ENCODE assay signal across 10 cellular contexts in genomic region chrX:1593286-1594271, GRCh38. TPM values are rescaled to one million over a fixed set of nuclear protein-coding genes. Genes with fewer than 3 reads are reported as not detected.
A peak's percentile ranks its signal among the peaks of the same experiment; 100 is the strongest.
DNase-seq lines count a peak whose midpoint lies in the region; ATAC-seq and TF ChIP-seq lines count a peak whose summit lies in the region.
"Had no signal": no experiment of that assay in that cellular context is flagged by ENCODE, and none has a peak within 500 bp of the region (broad histone marks: within the 10 kb centered on the region; RNA-seq: fewer than 3 reads in every experiment).

No MANE protein-coding gene starts in this region.

- H3K9me3 Mint-ChIP-seq in T-helper 1 cell treated with Interleukin-12 subunit alpha and Interleukin-12 subunit beta and Interleukin-4 antibody, amounts not matched to agents 30 μg/mL and 1 μg/mL, for 36 hours, result no peaks in the 10 kb centered on the region
- no peaks in the 10 kb centered on the region for H3K9me3 Mint-ChIP-seq in activated CD8-positive, alpha-beta T cell treated with anti-CD3 and anti-CD28 coated beads for 36 hours

- H3K36me3 ChIP-seq in hepatocyte (replicated peaks; ENCODE audit: insufficient read depth, low read depth), result no peaks in the 10 kb centered on the region

- no peak overlapping the region for H2AFZ ChIP-seq in hepatocyte

- H3K4me1 ChIP-seq in hepatocyte (ENCODE audit: insufficient read depth), result peaks cover 11% of the 10 kb centered on the region

- H3K36me3 Mint-ChIP-seq in T-helper 1 cell treated with Interleukin-12 subunit alpha and Interleukin-12 subunit beta and Interleukin-4 antibody, amounts not matched to agents 30 μg/mL and 1 μg/mL, for 36 hours (ENCODE audit: low read depth), result peaks cover 30% of the 10 kb centered on the region
- H3K36me3 Mint-ChIP-seq in activated CD8-positive, alpha-beta T cell treated with anti-CD3 and anti-CD28 coated beads for 36 hours (ENCODE audit: low read depth), result peaks cover 51% of the 10 kb centered on the region

- H3K27ac ChIP-seq in hepatocyte (peak overlapping the region; percentile 96), skin epidermis (peak overlapping the region in 9 of 21 experiments; percentile 87 to 99 (median 95))

- H3K4me2 ChIP-seq in hepatocyte, result peak overlapping the region; percentile 96

- no peaks in the 10 kb centered on the region for H3K27me3 ChIP-seq in hepatocyte

- TF ChIP-seq CTCF in activated CD8-positive, alpha-beta T cell treated with anti-CD3 and anti-CD28 coated beads for 36 hours (IDR thresholded peaks at IDR 0.05), result no peak
- TF ChIP-seq CTCF in hepatocyte (IDR thresholded peaks at IDR 0.05; ENCODE audit: poor library complexity), result no peak

- intact Hi-C loops in activated CD8-positive, alpha-beta T cell treated with anti-CD3 and anti-CD28 coated beads for 36 hours (cut with micrococcal nuclease), result no loop called here

- 93% methylated on average over 59 of the region's 60 CpGs for WGBS in hepatocyte (ENCODE audit: low lambda C conversion rate, missing lambda C conversion rate)

- H3K4me1 Mint-ChIP-seq in T-helper 1 cell treated with Interleukin-12 subunit alpha and Interleukin-12 subunit beta and Interleukin-4 antibody, amounts not matched to agents 30 μg/mL and 1 μg/mL, for 36 hours (ENCODE audit: low read depth), result peaks cover 22% of the 10 kb centered on the region
- H3K4me1 Mint-ChIP-seq in activated CD8-positive, alpha-beta T cell treated with anti-CD3 and anti-CD28 coated beads for 36 hours (ENCODE audit: low read depth), result peaks cover 31% of the 10 kb centered on the region

- no peak overlapping the region for H3K27ac Mint-ChIP-seq in T-helper 1 cell treated with Interleukin-12 subunit alpha and Interleukin-12 subunit beta and Interleukin-4 antibody, amounts not matched to agents 30 μg/mL and 1 μg/mL, for 36 hours
- peak overlapping the region; percentile 93 for H3K27ac Mint-ChIP-seq in activated CD8-positive, alpha-beta T cell treated with anti-CD3 and anti-CD28 coated beads for 36 hours

- peaks cover 58% of the 10 kb centered on the region for H3K79me2 ChIP-seq in hepatocyte

- peaks cover 63% of the 10 kb centered on the region for H4K20me1 ChIP-seq in hepatocyte (ENCODE audit: insufficient read depth, poor library complexity, severe bottlenecking)

- CTCF ChIA-PET in activated CD8-positive, alpha-beta T cell treated with anti-CD3 and anti-CD28 coated beads for 36 hours (lab: Charles Lee), result no interaction called here

- no peaks in the 10 kb centered on the region for H3K9me3 ChIP-seq in hepatocyte (ENCODE audit: low read depth)

- peak overlapping the region; percentile 92 for H3K4me3 Mint-ChIP-seq in T-helper 1 cell treated with Interleukin-12 subunit alpha and Interleukin-12 subunit beta and Interleukin-4 antibody, amounts not matched to agents 30 μg/mL and 1 μg/mL, for 36 hours
- peak overlapping the region; percentile 96 for H3K4me3 Mint-ChIP-seq in activated CD8-positive, alpha-beta T cell treated with anti-CD3 and anti-CD28 coated beads for 36 hours

- no peaks in the 10 kb centered on the region for H3K27me3 Mint-ChIP-seq in T-helper 1 cell treated with Interleukin-12 subunit alpha and Interleukin-12 subunit beta and Interleukin-4 antibody, amounts not matched to agents 30 μg/mL and 1 μg/mL, for 36 hours (ENCODE audit: low read depth)
- H3K27me3 Mint-ChIP-seq in activated CD8-positive, alpha-beta T cell treated with anti-CD3 and anti-CD28 coated beads for 36 hours, result no peaks in the 10 kb centered on the region

- DNase-seq in T-helper 1 cell, result no peak
- DNase-seq in activated CD8-positive, alpha-beta T cell treated with anti-CD3 and anti-CD28 coated beads for 36 hours, result no peak
- DNase-seq in hepatocyte (ENCODE audit: low spot score), result no peak
- DNase-seq in NCI-H524 treated with DMSO at 0.1 percent for 48 hours (lab: John Stamatoyannopoulos, UW), result no peak
- DNase-seq: ACHN, Right ventricle myocardium superior had no signal

- peak overlapping the region; percentile 94 for H3K4me3 ChIP-seq in hepatocyte
- H3K4me3 ChIP-seq in skin epidermis, result peak overlapping the region in 5 of 7 experiments; percentile 78 to 97 (median 96)

- no peak for ATAC-seq in activated CD8-positive, alpha-beta T cell treated with anti-CD3 and anti-CD28 coated beads for 36 hours
- ATAC-seq in GM21825 (IDR thresholded peaks at IDR 0.05; ENCODE audit: unreplicated experiment) (no peak), HG03432 (IDR thresholded peaks at IDR 0.05; ENCODE audit: unreplicated experiment) (no peak)

- no peaks in the 10 kb centered on the region for H3K9me2 ChIP-seq in hepatocyte (replicated peaks; ENCODE audit: insufficient read depth)

- POLR2A ChIA-PET in activated CD8-positive, alpha-beta T cell treated with anti-CD3 and anti-CD28 coated beads for 36 hours (lab: Charles Lee), result no interaction called here

RNA-seq across cellular contexts. Expression of gene AKAP17A, which starts 2.2 kb away (rescaled TPM):
- total RNA-seq in activated CD8-positive, alpha-beta T cell treated with anti-CD3 and anti-CD28 coated beads for 36 hours, result 10 to 100 TPM; 82.8 to 85.5 TPM
- 28.4 and 46.3 TPM in 2 replicates for total RNA-seq in hepatocyte
- 85.2 and 98.6 TPM in 2 replicates for polyA plus RNA-seq in hepatocyte

RNA-seq across cellular contexts. Expression of gene ASMT, which starts 21.3 kb away (rescaled TPM):
- under 1 TPM in 1 of 2 experiments, not detected in 1; 0.41 TPM for total RNA-seq in activated CD8-positive, alpha-beta T cell treated with anti-CD3 and anti-CD28 coated beads for 36 hours
- not detected in 2 replicates for total RNA-seq in hepatocyte
- polyA plus RNA-seq in hepatocyte, result not detected in 2 replicates
- total RNA-seq: Right ventricle myocardium superior had no signal

RNA-seq across cellular contexts. Expression of gene P2RY8, which starts 56.6 kb away (rescaled TPM):
- 10 to 100 TPM; 27.5 to 28.3 TPM for total RNA-seq in activated CD8-positive, alpha-beta T cell treated with anti-CD3 and anti-CD28 coated beads for 36 hours
- total RNA-seq in hepatocyte, result 0.07 TPM in 1 of 2 replicates, not detected in the other
- polyA plus RNA-seq in hepatocyte, result 0.54 TPM in 1 of 2 replicates, not detected in the other

Comparison
In these comparisons a context has a peak if more than half of its experiments do, and no peak if none do; other contexts are left out.
1. RNA of gene P2RY8, which starts 56.6 kb away (total RNA-seq): 27.5 to 28.3 TPM in activated CD8-positive, alpha-beta T cell treated with anti-CD3 and anti-CD28 coated beads for 36 hours; 0.07 TPM in hepatocyte; every median in the first group is over 10 times any median in the second.